22 cellular contexts compared by ENCODE assay signal in genomic region chr18:13623871-13624270, GRCh38.
DNase-seq lines count a peak whose midpoint lies in the region; ATAC-seq lines count a peak whose summit lies in the region.
"Had no signal": no experiment of that assay in that cellular context is flagged by ENCODE, and none has a peak within 500 bp of the region (broad histone marks: within the 10 kb centered on the region; RNA-seq: fewer than 3 reads in every experiment).

No MANE protein-coding gene starts in this region.

- H3K4me3 Mint-ChIP-seq in activated CD8-positive, alpha-beta memory T cell treated with anti-CD3 and anti-CD28 coated beads, Interleukin-2, amount 10 ng/mL, durations not matched to agents 7 days and 5 days = no peak overlapping the region
- no peak overlapping the region for H3K4me3 Mint-ChIP-seq in activated T-helper 17 cell treated with anti-CD3 and anti-CD28 coated beads, Interleukin-2, amount 50 U/mL, for 72 hours

- H3K27ac Mint-ChIP-seq in activated CD8-positive, alpha-beta memory T cell treated with anti-CD3 and anti-CD28 coated beads, Interleukin-2, amount 10 ng/mL, durations not matched to agents 7 days and 5 days = peak overlapping the region; percentile 9
- peak overlapping the region; percentile 70 for H3K27ac Mint-ChIP-seq in activated T-helper 17 cell treated with anti-CD3 and anti-CD28 coated beads, Interleukin-2, amount 50 U/mL, for 72 hours

- H3K27ac ChIP-seq in substantia nigra (ENCODE audit: low read depth, low read length, poor library complexity, severe bottlenecking) = peak overlapping the region; percentile 96
- H3K27ac ChIP-seq: 22Rv1, PC-9, RWPE1 had no signal

- H3K9me3 Mint-ChIP-seq in activated CD8-positive, alpha-beta memory T cell treated with anti-CD3 and anti-CD28 coated beads, Interleukin-2, amount 10 ng/mL, durations not matched to agents 7 days and 5 days (ENCODE audit: low read depth) = no peaks in the 10 kb centered on the region
- H3K9me3 Mint-ChIP-seq in activated T-helper 17 cell treated with anti-CD3 and anti-CD28 coated beads, Interleukin-2, amount 50 U/mL, for 72 hours = no peaks in the 10 kb centered on the region
- H3K9me3 Mint-ChIP-seq: CD8-positive, alpha-beta memory T cell had no signal

- no peaks in the 10 kb centered on the region for H3K27me3 Mint-ChIP-seq in activated CD8-positive, alpha-beta memory T cell treated with anti-CD3 and anti-CD28 coated beads, Interleukin-2, amount 10 ng/mL, durations not matched to agents 7 days and 5 days
- H3K27me3 Mint-ChIP-seq in activated T-helper 17 cell treated with anti-CD3 and anti-CD28 coated beads, Interleukin-2, amount 50 U/mL, for 72 hours = no peaks in the 10 kb centered on the region
- H3K27me3 Mint-ChIP-seq: CD8-positive, alpha-beta memory T cell had no signal

- peaks cover 34% of the 10 kb centered on the region for H3K4me1 Mint-ChIP-seq in activated CD8-positive, alpha-beta memory T cell treated with anti-CD3 and anti-CD28 coated beads, Interleukin-2, amount 10 ng/mL, durations not matched to agents 7 days and 5 days
- H3K4me1 Mint-ChIP-seq in activated T-helper 17 cell treated with anti-CD3 and anti-CD28 coated beads, Interleukin-2, amount 50 U/mL, for 72 hours = no peaks in the 10 kb centered on the region

- H3K36me3 Mint-ChIP-seq in activated CD8-positive, alpha-beta memory T cell treated with anti-CD3 and anti-CD28 coated beads, Interleukin-2, amount 10 ng/mL, durations not matched to agents 7 days and 5 days = peaks cover 7% of the 10 kb centered on the region
- peaks cover 17% of the 10 kb centered on the region for H3K36me3 Mint-ChIP-seq in activated T-helper 17 cell treated with anti-CD3 and anti-CD28 coated beads, Interleukin-2, amount 50 U/mL, for 72 hours (ENCODE audit: low read depth)

- ATAC-seq in activated CD8-positive, alpha-beta memory T cell treated with anti-CD3 and anti-CD28 coated beads, Interleukin-2, amount 10 ng/mL, durations not matched to agents 7 days and 5 days = no peak
- ATAC-seq in activated T-helper 17 cell treated with anti-CD3 and anti-CD28 coated beads, Interleukin-2, amount 50 U/mL, for 72 hours (replicated peaks) = no peak
- ATAC-seq: GM12878, HepG2 had no signal

- DNase-seq in activated CD8-positive, alpha-beta memory T cell treated with anti-CD3 and anti-CD28 coated beads, Interleukin-2, amount 10 ng/mL, durations not matched to agents 7 days and 5 days = no peak
- no peak for DNase-seq in activated CD8-positive, alpha-beta memory T cell treated with anti-CD3 and anti-CD28 coated beads, Interleukin-2, amount 50 U/mL, for 48 hours
- DNase-seq in medulla oblongata (ENCODE audit: extremely low spot score) (peak; percentile 63), substantia nigra (lab: John Stamatoyannopoulos, UW) (peak in 14 of 49 donors; percentile 35 to 76 (median 48)), NCI-H1417 (lab: John Stamatoyannopoulos, UW) (no peak), amniotic stem cell (lab: John Stamatoyannopoulos, UW) (no peak), GOT3 (lab: John Stamatoyannopoulos, UW) (no peak)
- DNase-seq: AML-193; CD8-positive, alpha-beta memory T cell; DMS53; EL; NCI-H1436; NCI-H1930; NCI-H226; NCI-H524 treated with DMSO at 0.1 percent for 48 hours; PC-9; SIG-M5 had no signal

- CTCF ChIA-PET in activated CD8-positive, alpha-beta memory T cell treated with anti-CD3 and anti-CD28 coated beads, Interleukin-2, amount 10 ng/mL, durations not matched to agents 7 days and 5 days (lab: Charles Lee) = interaction anchor here (2.3 kb wide), 1 partner anchor 66 kb away, joined by 8 read pairs; no protein-coding TSS in a partner anchor
